Comparison of ENCODE assay signal across 20 cellular contexts in genomic region chr7:157508477-157508881, GRCh38.
"Had no signal": no experiment of that assay in that cellular context is flagged by ENCODE, and none has a peak within 500 bp of the region (broad histone marks: within the 10 kb centered on the region; RNA-seq: fewer than 3 reads in every experiment).

No MANE protein-coding gene starts in this region.

- H3K27me3 Mint-ChIP-seq: activated naive CD4-positive, alpha-beta T cell treated with anti-CD3 and anti-CD28 coated beads, Interleukin-2, amount 50 U/mL, for 24 hours had no signal

- H3K27ac Mint-ChIP-seq: activated CD8-positive, alpha-beta T cell treated with anti-CD3 and anti-CD28 coated beads for 36 hours had no signal

- H3K27me3 ChIP-seq: body of pancreas, vagina had no signal

- DNase-seq: activated CD4-positive, alpha-beta T cell treated with anti-CD3 and anti-CD28 coated beads for 1 hour; activated CD8-positive, alpha-beta T cell treated with anti-CD3 and anti-CD28 coated beads for 36 hours; activated T-cell treated with anti-CD3 and anti-CD28 coated beads for 4 hours; body of pancreas; cerebellar nuclear complex; dermis blood vessel endothelial cell; hypothalamus; kidney glomerular epithelial cell; naive thymus-derived CD4-positive, alpha-beta T cell; occipital lobe; stimulated activated CD4-positive, alpha-beta T cell treated with anti-CD3 and anti-CD28 coated beads, Interleukin-15, amount 100 ng/mL, for 24 hours; stimulated activated CD4-positive, alpha-beta T cell treated with anti-CD3 and anti-CD28 coated beads, Interleukin-4, amount 100 ng/mL, for 24 hours; stimulated activated naive CD8-positive, alpha-beta T cell treated with anti-CD3 and anti-CD28 coated beads, Interleukin-15, amount 100 ng/mL, for 72 hours; SW 1271; T1000 had no signal

- H3K4me1 ChIP-seq: body of pancreas, vagina had no signal

- H3K27ac ChIP-seq: body of pancreas, vagina had no signal

- H3K4me3 ChIP-seq: body of pancreas, lung, vagina had no signal

- H3K4me3 Mint-ChIP-seq: activated CD8-positive, alpha-beta T cell treated with anti-CD3 and anti-CD28 coated beads for 36 hours; activated naive CD4-positive, alpha-beta T cell treated with anti-CD3 and anti-CD28 coated beads, Interleukin-2, amount 50 U/mL, for 24 hours; activated T-helper 17 cell treated with anti-CD3 and anti-CD28 coated beads, Interleukin-2, amount 50 U/mL, for 72 hours; naive thymus-derived CD4-positive, alpha-beta T cell; stimulated activated naive CD8-positive, alpha-beta T cell treated with anti-CD3 and anti-CD28 coated beads, Interleukin-15, amount 100 ng/mL, for 72 hours had no signal

- ATAC-seq: activated CD8-positive, alpha-beta T cell treated with anti-CD3 and anti-CD28 coated beads for 36 hours; activated T-helper 17 cell treated with anti-CD3 and anti-CD28 coated beads, Interleukin-2, amount 50 U/mL, for 72 hours; body of pancreas; esophagus mucosa; naive thymus-derived CD4-positive, alpha-beta T cell; stimulated activated naive CD8-positive, alpha-beta T cell treated with anti-CD3 and anti-CD28 coated beads, Interleukin-15, amount 100 ng/mL, for 72 hours had no signal

- H3K9me3 Mint-ChIP-seq: activated naive CD4-positive, alpha-beta T cell treated with anti-CD3 and anti-CD28 coated beads, Interleukin-2, amount 50 U/mL, for 24 hours had no signal

- H3K4me1 Mint-ChIP-seq: activated T-helper 17 cell treated with anti-CD3 and anti-CD28 coated beads, Interleukin-2, amount 50 U/mL, for 72 hours had no signal

- H3K9me3 ChIP-seq: body of pancreas, vagina had no signal

- H3K36me3 ChIP-seq: vagina had no signal
